15 cellular contexts compared by ENCODE assay signal in the genomic region with DNA sequence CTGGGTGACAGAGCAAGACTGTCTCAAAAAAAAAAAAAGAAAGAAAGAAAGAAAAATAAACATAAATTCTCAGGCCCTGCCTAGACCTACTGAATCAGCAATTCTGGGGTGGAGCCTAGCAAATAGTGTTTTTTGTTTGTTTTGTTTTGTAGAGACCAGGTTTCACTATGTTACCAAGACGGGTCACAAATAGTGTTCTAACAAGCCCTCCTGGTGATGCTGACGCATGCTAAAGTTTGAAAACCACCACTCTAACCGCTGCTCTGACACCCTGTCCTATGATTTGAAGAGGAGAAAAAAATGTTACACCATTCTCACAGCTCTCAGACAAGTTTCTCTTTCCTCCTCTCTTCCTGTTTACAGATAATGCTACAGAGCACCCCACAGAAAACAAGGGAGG. TPM values are rescaled to one million over a fixed set of nuclear protein-coding genes. Genes with fewer than 3 reads are reported as not detected.
DNase-seq lines count a peak whose midpoint lies in the region; ATAC-seq lines count a peak whose summit lies in the region.
"Had no signal": no experiment of that assay in that cellular context is flagged by ENCODE, and none has a peak within 500 bp of the region (broad histone marks: within the 10 kb centered on the region; RNA-seq: fewer than 3 reads in every experiment).

No MANE protein-coding gene starts in this region.

- no peak overlapping the region for H3K4me3 ChIP-seq in skeletal muscle satellite cell (ENCODE audit: low read length)

- DNase-seq in activated CD4-positive, alpha-beta T cell treated with anti-CD3 and anti-CD28 coated beads for 36 hours: no peak
- DNase-seq in activated CD4-positive, alpha-beta T cell treated with anti-CD3 and anti-CD28 coated beads for 48 hours: no peak
- DNase-seq in T follicular helper cell (ENCODE audit: low read depth) (peak; percentile 33), NCI-H526 (lab: John Stamatoyannopoulos, UW) (no peak)
- peak; percentile 86 for DNase-seq in central memory CD4-positive, alpha-beta T cell
- no peak for DNase-seq in activated CD4-positive, CD25-positive, alpha-beta regulatory T cell treated with anti-CD3 and anti-CD28 coated beads, Interleukin-2, amount 50 U/mL, for 72 hours
- DNase-seq: ACHN; mesendoderm; NCI-H187; stimulated activated CD4-positive, alpha-beta T cell treated with anti-CD3 and anti-CD28 coated beads, Interleukin-15, amount 100 ng/mL, for 24 hours had no signal

- CTCF ChIA-PET in activated CD4-positive, alpha-beta T cell treated with anti-CD3 and anti-CD28 coated beads for 36 hours (lab: Charles Lee): interaction anchor here (0.7 to 1.6 kb wide), 3 partner anchors 13 to 60 kb away, joined by 3 to 5 read pairs (median 3); no protein-coding TSS in a partner anchor

- ATAC-seq in activated CD4-positive, alpha-beta T cell treated with anti-CD3 and anti-CD28 coated beads for 36 hours: peak; percentile 8
- ATAC-seq in GM21723 (IDR thresholded peaks at IDR 0.05; ENCODE audit: unreplicated experiment): no peak

- no peaks in the 10 kb centered on the region for H3K9me3 ChIP-seq in skeletal muscle satellite cell (replicated peaks; ENCODE audit: low read length)
- H3K9me3 ChIP-seq: tibial nerve had no signal

- no peaks in the 10 kb centered on the region for H3K27me3 Mint-ChIP-seq in activated CD4-positive, alpha-beta T cell treated with anti-CD3 and anti-CD28 coated beads for 36 hours

- H3K4me1 Mint-ChIP-seq in activated CD4-positive, alpha-beta T cell treated with anti-CD3 and anti-CD28 coated beads for 36 hours: peaks cover 47% of the 10 kb centered on the region

- H3K9me3 Mint-ChIP-seq in activated CD4-positive, alpha-beta T cell treated with anti-CD3 and anti-CD28 coated beads for 36 hours (ENCODE audit: low read depth): no peaks in the 10 kb centered on the region

- peaks cover 13% of the 10 kb centered on the region for H3K4me1 ChIP-seq in skeletal muscle satellite cell (ENCODE audit: control insufficient read depth, insufficient read depth, low read length)

- peaks cover 20% of the 10 kb centered on the region for H3K36me3 ChIP-seq in skeletal muscle satellite cell (ENCODE audit: insufficient read depth, low read length)

- H3K9ac ChIP-seq in skeletal muscle satellite cell (ENCODE audit: low read depth, low read length): peak overlapping the region; percentile 90

- peak overlapping the region; percentile 88 for H3K4me3 Mint-ChIP-seq in activated CD4-positive, alpha-beta T cell treated with anti-CD3 and anti-CD28 coated beads for 36 hours

- no peaks in the 10 kb centered on the region for H3K27me3 ChIP-seq in skeletal muscle satellite cell (ENCODE audit: control insufficient read depth, insufficient read depth, low read length)
- H3K27me3 ChIP-seq: tibial nerve had no signal

- intact Hi-C loops in activated CD4-positive, alpha-beta T cell treated with anti-CD3 and anti-CD28 coated beads for 36 hours (cut with DNase I, micrococcal nuclease): loop anchor here in 1 of 2 experiments (2.0 kb wide), 1 partner anchor 141 kb away; a partner anchor contains a TSS

- peaks cover 25% of the 10 kb centered on the region for H3K36me3 Mint-ChIP-seq in activated CD4-positive, alpha-beta T cell treated with anti-CD3 and anti-CD28 coated beads for 36 hours (ENCODE audit: low read depth)

- H3K27ac Mint-ChIP-seq in activated CD4-positive, alpha-beta T cell treated with anti-CD3 and anti-CD28 coated beads for 36 hours: peak overlapping the region; percentile 61

- POLR2A ChIA-PET in activated CD4-positive, alpha-beta T cell treated with anti-CD3 and anti-CD28 coated beads for 36 hours (lab: Charles Lee): interaction anchor here (0.6 kb wide), 1 partner anchor 62 kb away, joined by 4 read pairs; no protein-coding TSS in a partner anchor

- peak overlapping the region; percentile 78 for H3K4me2 ChIP-seq in skeletal muscle satellite cell (ENCODE audit: low read length)

RNA-seq across cellular contexts. Expression of a gene that starts 1.5 kb away (rescaled TPM):
- 10 to 100 TPM; 66.9 to 70.9 TPM for total RNA-seq in activated CD4-positive, alpha-beta T cell treated with anti-CD3 and anti-CD28 coated beads for 36 hours
- total RNA-seq in skeletal muscle satellite cell (2012; rRNA removed): 27.1 and 29.1 TPM in 2 replicates

RNA-seq across cellular contexts. Expression of a gene that starts 1.6 kb away (rescaled TPM):
- total RNA-seq in activated CD4-positive, alpha-beta T cell treated with anti-CD3 and anti-CD28 coated beads for 36 hours: under 1 TPM; 0.46 to 0.82 TPM
- total RNA-seq in skeletal muscle satellite cell (2012; rRNA removed): 0.22 TPM in 1 of 2 replicates, not detected in the other
- total RNA-seq: frontal cortex, SK-MEL-5 had no signal

RNA-seq across cellular contexts. Expression of a gene that starts 8.3 kb away (rescaled TPM):
- total RNA-seq in activated CD4-positive, alpha-beta T cell treated with anti-CD3 and anti-CD28 coated beads for 36 hours: 10 to 100 TPM; 12.8 to 12.9 TPM
- 2.8 and 5.5 TPM in 2 replicates for total RNA-seq in skeletal muscle satellite cell (2012; rRNA removed)

RNA-seq across cellular contexts. Expression of a gene that starts 11.2 kb away (rescaled TPM):
- 10 to 100 TPM; 21.5 to 25.2 TPM for total RNA-seq in activated CD4-positive, alpha-beta T cell treated with anti-CD3 and anti-CD28 coated beads for 36 hours
- total RNA-seq in skeletal muscle satellite cell (2012; rRNA removed): 19.4 and 35.0 TPM in 2 replicates

RNA-seq across cellular contexts. Expression of a gene that starts 21.1 kb away (rescaled TPM):
- total RNA-seq in activated CD4-positive, alpha-beta T cell treated with anti-CD3 and anti-CD28 coated beads for 36 hours: under 1 TPM; 0.07 to 0.14 TPM
- under 0.01 TPM in 1 of 2 replicates, not detected in the other for total RNA-seq in skeletal muscle satellite cell (2012; rRNA removed)
- total RNA-seq: frontal cortex had no signal

Comparison
In these comparisons a context has a peak if more than half of its experiments do, and no peak if none do; other contexts are left out.
1. DNase-seq: peak in T follicular helper cell (single experiment) and central memory CD4-positive, alpha-beta T cell (single experiment); none in activated CD4-positive, alpha-beta T cell treated with anti-CD3 and anti-CD28 coated beads for 36 hours (single experiment), activated CD4-positive, alpha-beta T cell treated with anti-CD3 and anti-CD28 coated beads for 48 hours (single experiment), NCI-H526 (0 of 2) and activated CD4-positive, CD25-positive, alpha-beta regulatory T cell treated with anti-CD3 and anti-CD28 coated beads, Interleukin-2, amount 50 U/mL, for 72 hours (single experiment).